8 cellular contexts compared by ENCODE assay signal in genomic region chr3:195905970-195906864, GRCh38. TPM values are rescaled to one million over a fixed set of nuclear protein-coding genes. Genes with fewer than 3 reads are reported as not detected.
DNase-seq lines count a peak whose midpoint lies in the region; ATAC-seq and TF ChIP-seq lines count a peak whose summit lies in the region.

No MANE protein-coding gene starts in this region.

- H4K20me1 ChIP-seq in KMS-11 (ENCODE audit: insufficient read depth): no peaks in the 10 kb centered on the region

- H3K4me1 ChIP-seq in CD4-positive, CD25-positive, alpha-beta regulatory T cell (ENCODE audit: control insufficient read depth, insufficient read depth, low read length, poor library complexity, severe bottlenecking): peaks cover 51% of the 10 kb centered on the region
- H3K4me1 ChIP-seq in KMS-11 (ENCODE audit: low read depth, poor library complexity, severe bottlenecking) (peaks cover 46% of the 10 kb centered on the region), mononuclear cell (ENCODE audit: insufficient read depth, low read length) (peaks cover 77% of the 10 kb centered on the region), BE2C (peaks cover 5% of the 10 kb centered on the region)

- H3K27me3 Mint-ChIP-seq in CD4-positive, CD25-positive, alpha-beta regulatory T cell: no peaks in the 10 kb centered on the region
- H3K27me3 Mint-ChIP-seq in activated naive CD4-positive, alpha-beta T cell treated with anti-CD3 and anti-CD28 coated beads, Interleukin-2, amount 50 U/mL, for 24 hours: no peaks in the 10 kb centered on the region

- peak in 1 of 3 donors; percentile 29 for DNase-seq in CD4-positive, CD25-positive, alpha-beta regulatory T cell
- DNase-seq in NCI-H524 treated with DMSO at 0.1 percent for 48 hours (lab: John Stamatoyannopoulos, UW) (no peak), BE2C (no peak), mucosa of gallbladder (ENCODE audit: low spot score) (no peak)

- peaks cover 14% of the 10 kb centered on the region; the same call in 1 of the 2 replicates for H3K79me2 ChIP-seq in KMS-11 (ENCODE audit: insufficient read depth, low read depth)

- H3K4me3 ChIP-seq in CD4-positive, CD25-positive, alpha-beta regulatory T cell (ENCODE audit: low read depth, low read length): peak overlapping the region; percentile 85
- no peak overlapping the region for H3K4me3 ChIP-seq in KMS-11 (IDR thresholded peaks at IDR 0.05; ENCODE audit: insufficient read depth, low read depth, low read length)
- peak overlapping the region; percentile 55 for H3K4me3 ChIP-seq in mononuclear cell (ENCODE audit: low read length)
- no peak overlapping the region for H3K4me3 ChIP-seq in BE2C (ENCODE audit: low read depth, low read length)

- no peaks in the 10 kb centered on the region for H3K27me3 ChIP-seq in CD4-positive, CD25-positive, alpha-beta regulatory T cell (ENCODE audit: control insufficient read depth, insufficient read depth, low read length)
- H3K27me3 ChIP-seq in KMS-11 (ENCODE audit: insufficient read depth, low read depth) (no peaks in the 10 kb centered on the region), mononuclear cell (ENCODE audit: insufficient read depth, low read length) (no peaks in the 10 kb centered on the region), BE2C (no peaks in the 10 kb centered on the region)

- no peaks in the 10 kb centered on the region for H3K9me3 Mint-ChIP-seq in CD4-positive, CD25-positive, alpha-beta regulatory T cell
- no peaks in the 10 kb centered on the region for H3K9me3 Mint-ChIP-seq in activated naive CD4-positive, alpha-beta T cell treated with anti-CD3 and anti-CD28 coated beads, Interleukin-2, amount 50 U/mL, for 24 hours

- H3K4me2 ChIP-seq in KMS-11: peak overlapping the region; percentile 100

- H3K9ac ChIP-seq in KMS-11: peak overlapping the region; percentile 60

- H3K36me3 ChIP-seq in CD4-positive, CD25-positive, alpha-beta regulatory T cell (ENCODE audit: control insufficient read depth, insufficient read depth, low read length): no peaks in the 10 kb centered on the region
- H3K36me3 ChIP-seq in KMS-11 (ENCODE audit: insufficient read depth) (no peaks in the 10 kb centered on the region), BE2C (no peaks in the 10 kb centered on the region)

- no peaks in the 10 kb centered on the region for H3K9me3 ChIP-seq in CD4-positive, CD25-positive, alpha-beta regulatory T cell (ENCODE audit: control insufficient read depth in 2 of 2, low read length in 2 of 2)
- H3K9me3 ChIP-seq in mononuclear cell (ENCODE audit: low read depth, low read length): no peaks in the 10 kb centered on the region
- H3K9me3 ChIP-seq in BE2C: no peaks in the 10 kb centered on the region

- ATAC-seq in CD4-positive, CD25-positive, alpha-beta regulatory T cell (ENCODE audit: low read depth in 2 of 2): no peak
- ATAC-seq in HG03025 (IDR thresholded peaks at IDR 0.05; ENCODE audit: low FRiP score, unreplicated experiment): no peak

- H3K27ac Mint-ChIP-seq in CD4-positive, CD25-positive, alpha-beta regulatory T cell: peak overlapping the region; percentile 97 to 100 (median 99)
- peak overlapping the region; percentile 97 for H3K27ac Mint-ChIP-seq in activated naive CD4-positive, alpha-beta T cell treated with anti-CD3 and anti-CD28 coated beads, Interleukin-2, amount 50 U/mL, for 24 hours

- peaks cover 28 to 71% (median 40%) of the 10 kb centered on the region in 4 donors for H3K4me1 Mint-ChIP-seq in CD4-positive, CD25-positive, alpha-beta regulatory T cell
- peaks cover 62% of the 10 kb centered on the region for H3K4me1 Mint-ChIP-seq in activated naive CD4-positive, alpha-beta T cell treated with anti-CD3 and anti-CD28 coated beads, Interleukin-2, amount 50 U/mL, for 24 hours

- peak overlapping the region; percentile 95 for H3K27ac ChIP-seq in CD4-positive, CD25-positive, alpha-beta regulatory T cell (ENCODE audit: insufficient read depth, low read length, poor library complexity, severe bottlenecking)
- H3K27ac ChIP-seq in KMS-11: peak overlapping the region; percentile 77

- peak overlapping the region; percentile 96 to 98 (median 98) for H3K4me3 Mint-ChIP-seq in CD4-positive, CD25-positive, alpha-beta regulatory T cell
- H3K4me3 Mint-ChIP-seq in activated naive CD4-positive, alpha-beta T cell treated with anti-CD3 and anti-CD28 coated beads, Interleukin-2, amount 50 U/mL, for 24 hours: peak overlapping the region; percentile 89

- TF ChIP-seq CTCF in KMS-11 (conservative IDR thresholded peaks at IDR 0.05; ENCODE audit: low read depth, low read length) (no peak), BE2C (IDR thresholded peaks at IDR 0.05; ENCODE audit: low read depth, low read length) (no peak)

- peak overlapping the region; percentile 60 for H2AFZ ChIP-seq in KMS-11 (ENCODE audit: low read depth)

- peaks cover 4% of the 10 kb centered on the region for H3K36me3 Mint-ChIP-seq in CD4-positive, CD25-positive, alpha-beta regulatory T cell
- H3K36me3 Mint-ChIP-seq in activated naive CD4-positive, alpha-beta T cell treated with anti-CD3 and anti-CD28 coated beads, Interleukin-2, amount 50 U/mL, for 24 hours: peaks cover 2% of the 10 kb centered on the region

RNA-seq across cellular contexts. Expression of gene TNK2, which starts 2.1 kb away (rescaled TPM):
- total RNA-seq in CD4-positive, CD25-positive, alpha-beta regulatory T cell: 139 TPM
- polyA plus RNA-seq in CD4-positive, CD25-positive, alpha-beta regulatory T cell: 1 to 10 TPM in 3 of 4 donors, under 1 TPM in 1; 0.93 to 2.5 (median 1.7) TPM
- 36.4 TPM for total RNA-seq in mononuclear cell
- 162 TPM for polyA plus RNA-seq in BE2C (2012; ENCODE audit: insufficient read depth, insufficient read length, low read depth)
- total RNA-seq in mucosa of gallbladder: 47.3 TPM

Comparison
In these comparisons a context has a peak if more than half of its experiments do, and no peak if none do; other contexts are left out.
1. H3K4me3 ChIP-seq: peak in CD4-positive, CD25-positive, alpha-beta regulatory T cell (single experiment) and mononuclear cell (single experiment); none in KMS-11 (single experiment) and BE2C (single experiment).